In the genomic region with DNA sequence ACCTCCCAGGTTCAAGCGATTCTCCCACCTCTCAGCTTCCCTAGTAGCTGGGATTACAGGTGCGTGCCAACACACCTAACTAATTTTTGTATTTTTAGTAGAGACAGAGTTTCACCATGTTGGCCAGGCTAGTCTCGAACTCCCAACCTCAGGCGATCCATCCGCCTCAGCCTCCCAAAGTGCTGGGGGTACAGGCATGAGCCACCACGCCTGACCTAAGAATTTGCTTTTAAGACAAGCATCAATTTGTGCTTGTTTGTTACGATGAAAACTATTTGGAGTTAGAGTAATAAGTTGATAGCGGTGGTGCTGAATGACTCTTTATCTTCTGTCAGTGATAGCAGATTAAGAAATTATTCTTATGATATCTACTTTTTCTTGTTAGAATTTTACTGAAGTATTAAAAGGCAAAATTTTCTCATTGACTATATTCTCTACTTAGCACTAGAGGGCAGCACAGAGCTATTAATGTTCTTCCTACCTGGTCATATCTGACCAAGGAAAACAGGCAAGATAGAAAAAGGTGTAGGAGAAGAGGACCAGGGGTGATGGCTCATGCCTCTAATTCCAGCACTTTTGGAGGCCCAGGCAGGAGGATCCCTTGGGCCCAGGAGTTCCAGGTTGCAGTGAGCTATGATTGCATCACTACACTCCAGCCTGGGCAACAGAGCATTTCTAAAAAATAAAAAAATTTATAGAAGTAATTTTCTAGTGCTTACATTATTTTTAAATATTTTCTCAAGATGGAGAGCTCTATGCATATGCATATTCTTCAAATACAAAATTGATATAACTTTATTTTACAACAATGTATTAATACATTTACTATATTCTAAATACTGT, we compare ENCODE assay signal across 8 cellular contexts. TPM values are rescaled to one million over a fixed set of nuclear protein-coding genes. Genes with fewer than 3 reads are reported as not detected.
DNase-seq lines count a peak whose midpoint lies in the region; ATAC-seq and TF ChIP-seq lines count a peak whose summit lies in the region.

No MANE protein-coding gene starts in this region.

- no peaks in the 10 kb centered on the region for H3K36me3 Mint-ChIP-seq in brain

- H3K4me1 Mint-ChIP-seq in brain = no peaks in the 10 kb centered on the region

- H3K9me3 Mint-ChIP-seq in brain = no peaks in the 10 kb centered on the region

- H3K27me3 Mint-ChIP-seq in brain = no peaks in the 10 kb centered on the region

- intact Hi-C loops in upper lobe of right lung (cut with DNase I) = no loop called here

- H3K9me3 ChIP-seq in upper lobe of right lung = no peaks in the 10 kb centered on the region
- no peaks in the 10 kb centered on the region for H3K9me3 ChIP-seq in effector memory CD4-positive, alpha-beta T cell (ENCODE audit: control insufficient read depth, low read length)

- no peaks in the 10 kb centered on the region for H3K4me1 ChIP-seq in upper lobe of right lung
- H3K4me1 ChIP-seq in effector memory CD4-positive, alpha-beta T cell (ENCODE audit: control insufficient read depth, insufficient read depth, low read length, poor library complexity, severe bottlenecking) = no peaks in the 10 kb centered on the region

- no peak overlapping the region for H3K4me3 Mint-ChIP-seq in brain

- in situ Hi-C loops in ACHN (cut with HindIII; ENCODE audit: low pct_ligation_motif_present, low pct_unique_long_range_greater_than_20kb, low sequenced_read_pairs) = no loop called here

- H3K4me3 ChIP-seq in HL-60 (replicated peaks; ENCODE audit: insufficient read depth, low read length) (no peak overlapping the region), kidney epithelial cell (ENCODE audit: low read depth, low read length) (no peak overlapping the region), upper lobe of right lung (no peak overlapping the region)
- no peak overlapping the region for H3K4me3 ChIP-seq in effector memory CD4-positive, alpha-beta T cell (ENCODE audit: insufficient read depth, low read depth, low read length, poor library complexity, severe bottlenecking)

- no peak overlapping the region for H3K27ac Mint-ChIP-seq in brain

- no peaks in the 10 kb centered on the region for H3K27me3 ChIP-seq in HL-60 (ENCODE audit: insufficient read depth, poor library complexity, severe bottlenecking)
- no peaks in the 10 kb centered on the region for H3K27me3 ChIP-seq in kidney epithelial cell (ENCODE audit: control insufficient read depth, insufficient read depth, low read length)
- H3K27me3 ChIP-seq in upper lobe of right lung = no peaks in the 10 kb centered on the region
- no peaks in the 10 kb centered on the region for H3K27me3 ChIP-seq in effector memory CD4-positive, alpha-beta T cell (replicated peaks; ENCODE audit: control insufficient read depth, insufficient read depth, low read length, poor library complexity, severe bottlenecking)

- H3K27ac ChIP-seq in HL-60 (replicated peaks) = no peak overlapping the region
- H3K27ac ChIP-seq in upper lobe of right lung = no peak overlapping the region
- H3K27ac ChIP-seq in effector memory CD4-positive, alpha-beta T cell (ENCODE audit: insufficient read depth, low read length, poor library complexity, severe bottlenecking) = no peak overlapping the region

- peak; percentile 84 for ATAC-seq in upper lobe of right lung

- DNase-seq in ACHN (peak; percentile 68), HL-60 (ENCODE audit: low read depth in 1 of 2, low spot score in 1 of 2) (peak in 1 of 2 experiments; percentile 30), NCI-H526 (lab: John Stamatoyannopoulos, UW) (peak; percentile 60 to 79), kidney epithelial cell (ENCODE audit: low read depth) (peak; percentile 2), upper lobe of right lung (no peak)
- no peak for DNase-seq in effector memory CD4-positive, alpha-beta T cell

- H3K36me3 ChIP-seq in kidney epithelial cell (ENCODE audit: control insufficient read depth, insufficient read depth, low read length) (no peaks in the 10 kb centered on the region), upper lobe of right lung (no peaks in the 10 kb centered on the region)
- no peaks in the 10 kb centered on the region for H3K36me3 ChIP-seq in effector memory CD4-positive, alpha-beta T cell (ENCODE audit: control insufficient read depth, insufficient read depth, low read length)

- peak; percentile 45; the same call in 2 of the 3 replicates for TF ChIP-seq CTCF in GM12872 (IDR thresholded peaks at IDR 0.05; ENCODE audit: insufficient read depth, low read depth, low read length)
- TF ChIP-seq CTCF in HL-60 (IDR thresholded peaks at IDR 0.05; ENCODE audit: insufficient read depth, low read length) = peak; percentile 14
- peak; percentile 83 to 86 for TF ChIP-seq CTCF in brain (conservative IDR thresholded peaks at IDR 0.05)
- peak; percentile 53 for TF ChIP-seq CTCF in kidney epithelial cell (IDR thresholded peaks at IDR 0.05; ENCODE audit: insufficient read depth, low read length, poor library complexity, severe bottlenecking)
- peak; percentile 72 for TF ChIP-seq CTCF in upper lobe of right lung (IDR thresholded peaks at IDR 0.05)

RNA-seq across cellular contexts. Expression of a gene that starts 24.5 kb away (rescaled TPM):
- 1.8 TPM for polyA plus RNA-seq in brain (ENCODE audit: insufficient read depth, low read depth, low replicate concordance)
- total RNA-seq in kidney epithelial cell = 24.0 and 40.1 TPM in 2 replicates
- 12.0 TPM for total RNA-seq in upper lobe of right lung

RNA-seq across cellular contexts. Expression of a gene that starts 24.6 kb away (rescaled TPM):
- polyA plus RNA-seq in brain (ENCODE audit: insufficient read depth, low read depth, low replicate concordance) = 39.9 TPM
- total RNA-seq in kidney epithelial cell (33.3 and 59.1 TPM in 2 replicates), upper lobe of right lung (34.9 TPM)

Comparison
In these comparisons a context has a peak if more than half of its experiments do, and no peak if none do; other contexts are left out.
1. DNase-seq: peak in ACHN (single experiment), NCI-H526 (2 of 2) and kidney epithelial cell (single experiment); none in upper lobe of right lung (single experiment) and effector memory CD4-positive, alpha-beta T cell (0 of 3).
2. CTCF ChIP-seq: peak in every context shown above with its lines; median percentile 84 in brain; 72 in upper lobe of right lung; 53 in kidney epithelial cell; 45 in GM12872; 14 in HL-60.